Comparison of ENCODE assay signal across 1 cellular context in genomic region chr17:81536299-81537290, GRCh38.
TF ChIP-seq lines count a peak whose summit lies in the region.

No MANE protein-coding gene starts in this region.

TF ChIP-seq in H1, 55 proteins besides CTCF, POLR2A, EP300 and RAD21:
- TF ChIP-seq ATF3 (IDR thresholded peaks at IDR 0.05; ENCODE audit: insufficient read depth, low read depth, low read length) (no peak), KDM1A (IDR thresholded peaks at IDR 0.05; ENCODE audit: borderline replicate concordance, low read length) (no peak), GABPA (IDR thresholded peaks at IDR 0.05; ENCODE audit: borderline replicate concordance, insufficient read depth, low read length) (peak; percentile 58; the same call in 1 of the 2 replicates), TEAD4 (IDR thresholded peaks at IDR 0.05; ENCODE audit: low read depth, low read length) (no peak), CREB1 (IDR thresholded peaks at IDR 0.05) (peak; percentile 55; the same call in 1 of the 2 replicates), RNF2 (IDR thresholded peaks at IDR 0.05; ENCODE audit: borderline replicate concordance, low read depth, low read length, missing control alignments, poor library complexity, severe bottlenecking) (no peak), KDM4A (IDR thresholded peaks at IDR 0.05; ENCODE audit: low read depth, low read length, severe bottlenecking) (peak; percentile 29), SP1 (IDR thresholded peaks at IDR 0.05; ENCODE audit: low read depth, low read length) (no peak), CTBP2 (IDR thresholded peaks at IDR 0.05; ENCODE audit: borderline replicate concordance, insufficient read depth, insufficient read length, low read length) (peak; percentile 39), ASH2L (IDR thresholded peaks at IDR 0.05; ENCODE audit: low read length) (peak; percentile 35), SIX5 (IDR thresholded peaks at IDR 0.05; ENCODE audit: low read depth, low read length) (no peak), SRF (IDR thresholded peaks at IDR 0.05; ENCODE audit: low read depth, low read length) (no peak), EZH2 (IDR thresholded peaks at IDR 0.05; ENCODE audit: low read depth, low read length, severe bottlenecking) (peak; percentile 55), GTF2F1 (IDR thresholded peaks at IDR 0.05; ENCODE audit: borderline replicate concordance, low read depth, low read length) (no peak), TBP (IDR thresholded peaks at IDR 0.05; ENCODE audit: low read depth, low read length) (no peak), CBX8 (IDR thresholded peaks at IDR 0.05; ENCODE audit: borderline replicate concordance, low read depth, low read length) (no peak), SP2 (IDR thresholded peaks at IDR 0.05; ENCODE audit: low read length) (no peak), TAF1 (IDR thresholded peaks at IDR 0.05; ENCODE audit: low read depth, low read length) (0 out of 2 replicates have a peak, but pooled peaks have one; percentile 15), SUZ12 (IDR thresholded peaks at IDR 0.05; ENCODE audit: low read length) (peak; percentile 48), PHF8 (conservative IDR thresholded peaks at IDR 0.05; ENCODE audit: low read depth, low read length) (no peak), RBBP5 (IDR thresholded peaks at IDR 0.05; ENCODE audit: borderline replicate concordance, low read depth, low read length) (0 out of 2 replicates have a peak, but pooled peaks have one; percentile 11), MAX (IDR thresholded peaks at IDR 0.05) (peak; percentile 87), BCL11A (IDR thresholded peaks at IDR 0.05; ENCODE audit: low read depth in 2 of 2, low read length in 2 of 2) (no peak)
- TF ChIP-seq, protein P1, sequence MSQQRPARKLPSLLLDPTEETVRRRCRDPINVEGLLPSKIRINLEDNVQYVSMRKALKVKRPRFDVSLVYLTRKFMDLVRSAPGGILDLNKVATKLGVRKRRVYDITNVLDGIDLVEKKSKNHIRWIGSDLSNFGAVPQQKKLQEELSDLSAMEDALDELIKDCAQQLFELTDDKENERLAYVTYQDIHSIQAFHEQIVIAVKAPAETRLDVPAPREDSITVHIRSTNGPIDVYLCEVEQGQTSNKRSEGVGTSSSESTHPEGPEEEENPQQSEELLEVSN (IDR thresholded peaks at IDR 0.05) = peak; percentile 74; the same call in 1 of the 2 replicates
TF ChIP-seq in H1: peak in this region for 11.
